1 cellular context compared by ENCODE assay signal in genomic region chr10:23053036-23053435, GRCh38.
TF ChIP-seq lines count a peak whose summit lies in the region.

No MANE protein-coding gene starts in this region.

TF ChIP-seq in HepG2, 621 proteins besides CTCF, POLR2A, EP300 and RAD21:
- TF ChIP-seq MAFF (IDR thresholded peaks at IDR 0.05; ENCODE audit: low read depth, low read length) (0 out of 2 replicates have a peak, but pooled peaks have one; percentile 9), ZNF674 (CRISPR knock-in tag; IDR thresholded peaks at IDR 0.05; ENCODE audit: low read depth) (no peak), ZNF567 (CRISPR knock-in tag; IDR thresholded peaks at IDR 0.05; ENCODE audit: borderline replicate concordance) (no peak), BRF2 (CRISPR knock-in tag; IDR thresholded peaks at IDR 0.05) (no peak), ARID3A (IDR thresholded peaks at IDR 0.05; ENCODE audit: low read depth, low read length) (no peak), ZFP36L1 (CRISPR knock-in tag; IDR thresholded peaks at IDR 0.05) (no peak), MAFK (conservative IDR thresholded peaks at IDR 0.05 in 1 of 2, IDR thresholded peaks at IDR 0.05 in 1 of 2; ENCODE audit: low read length in 2 of 2) (peak; percentile 17 to 38; a peak in 3 of 4 replicates), ZNF121 (CRISPR knock-in tag; IDR thresholded peaks at IDR 0.05) (no peak), HNRNPH1 (optimal IDR thresholded peaks at IDR 0.05; ENCODE audit: low read depth, low read length) (no peak), NFE2L2 (IDR thresholded peaks at IDR 0.05; ENCODE audit: low read length) (peak; percentile 71), ZFP37 (CRISPR knock-in tag; IDR thresholded peaks at IDR 0.05; ENCODE audit: borderline replicate concordance) (no peak), FOXK2 (IDR thresholded peaks at IDR 0.05) (no peak), ZFP1 (CRISPR knock-in tag; IDR thresholded peaks at IDR 0.05) (no peak), ZNF446 (CRISPR knock-in tag; IDR thresholded peaks at IDR 0.05) (no peak), ZNF101 (CRISPR knock-in tag; IDR thresholded peaks at IDR 0.05; ENCODE audit: borderline replicate concordance, low read depth) (no peak), ATF2 (CRISPR knock-in tag; IDR thresholded peaks at IDR 0.05) (no peak), POLR2AphosphoS2 (IDR thresholded peaks at IDR 0.05; ENCODE audit: low read depth, low read length) (no peak)
